In the genomic region with DNA sequence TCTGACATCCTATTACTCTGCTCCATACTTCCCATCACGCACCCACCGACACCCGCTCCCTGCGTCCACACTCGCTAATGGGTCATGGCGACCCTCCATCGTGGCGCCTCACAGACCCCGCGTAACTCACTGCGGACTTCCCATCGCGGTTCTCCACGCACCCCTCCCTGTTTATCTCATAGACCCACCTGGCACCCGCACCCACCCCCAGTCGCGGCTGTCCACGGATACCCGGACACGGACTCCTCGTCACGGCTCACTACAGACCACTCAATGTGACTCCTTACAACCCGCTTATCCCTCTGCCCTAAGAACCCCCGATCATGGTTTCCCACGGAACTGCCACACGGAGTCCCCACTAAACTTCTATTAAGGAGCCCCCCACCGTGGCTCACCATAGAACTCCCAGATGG, we compare ENCODE assay signal across 8 cellular contexts. TPM values are rescaled to one million over a fixed set of nuclear protein-coding genes. Genes with fewer than 3 reads are reported as not detected.
DNase-seq lines count a peak whose midpoint lies in the region; ATAC-seq and TF ChIP-seq lines count a peak whose summit lies in the region.

No MANE protein-coding gene starts in this region.

- no peaks in the 10 kb centered on the region for H3K9me3 ChIP-seq in hepatocyte (ENCODE audit: low read depth)

- H3K27me3 ChIP-seq in hepatocyte = no peaks in the 10 kb centered on the region

- DNase-seq in activated CD4-positive, alpha-beta T cell treated with anti-CD3 and anti-CD28 coated beads, Interleukin-2, amount 10 ng/mL, durations not matched to agents 24 days and 14 days = no peak
- DNase-seq in activated CD4-positive, alpha-beta T cell treated with anti-CD3 and anti-CD28 coated beads, Interleukin-2, amount 50 U/mL, for 1 hour = no peak
- no peak for DNase-seq in activated naive CD4-positive, alpha-beta T cell treated with anti-CD3 and anti-CD28 coated beads, Interleukin-2, amount 50 U/mL, for 72 hours (ENCODE audit: low spot score in 2 of 2)
- DNase-seq in hepatocyte (ENCODE audit: low spot score) = no peak
- no peak for DNase-seq in DMS114 treated with DMSO at 0.1 percent for 48 hours (lab: John Stamatoyannopoulos, UW; ENCODE audit: unreplicated experiment)
- no peak for DNase-seq in NCI-H1436 treated with DMSO at 0.1 percent for 48 hours (lab: John Stamatoyannopoulos, UW)

- H3K36me3 Mint-ChIP-seq in activated CD4-positive, alpha-beta T cell treated with anti-CD3 and anti-CD28 coated beads, Interleukin-2, amount 10 ng/mL, durations not matched to agents 24 days and 14 days (ENCODE audit: low read depth) = peaks cover 46% of the 10 kb centered on the region
- H3K36me3 Mint-ChIP-seq in activated naive CD4-positive, alpha-beta T cell treated with anti-CD3 and anti-CD28 coated beads, Interleukin-2, amount 50 U/mL, for 72 hours = peaks cover 33 to 40% of the 10 kb centered on the region in 2 donors

- no peaks in the 10 kb centered on the region for H3K36me3 ChIP-seq in hepatocyte (replicated peaks; ENCODE audit: insufficient read depth, low read depth)

- H3K27ac ChIP-seq in hepatocyte (no peak overlapping the region), skin epidermis (peak overlapping the region in 20 of 21 experiments; percentile 57 to 91 (median 84))

- H3K4me3 ChIP-seq in hepatocyte (peak overlapping the region; percentile 25), skin epidermis (peak overlapping the region; percentile 47 to 93 (median 83))

- TF ChIP-seq CTCF in hepatocyte (IDR thresholded peaks at IDR 0.05; ENCODE audit: poor library complexity) = no peak

- peak overlapping the region; percentile 97 for H3K4me2 ChIP-seq in hepatocyte

- peak overlapping the region; percentile 40 for H2AFZ ChIP-seq in hepatocyte

- H3K79me2 ChIP-seq in hepatocyte = peaks cover 12% of the 10 kb centered on the region

- peaks cover 32% of the 10 kb centered on the region for H3K4me1 Mint-ChIP-seq in activated CD4-positive, alpha-beta T cell treated with anti-CD3 and anti-CD28 coated beads, Interleukin-2, amount 10 ng/mL, durations not matched to agents 24 days and 14 days

- ATAC-seq in activated naive CD4-positive, alpha-beta T cell treated with anti-CD3 and anti-CD28 coated beads, Interleukin-2, amount 50 U/mL, for 72 hours = peak; percentile 0 to 1
- ATAC-seq in HG02938 (IDR thresholded peaks at IDR 0.05; ENCODE audit: unreplicated experiment) = no peak

- H3K9me3 Mint-ChIP-seq in activated CD4-positive, alpha-beta T cell treated with anti-CD3 and anti-CD28 coated beads, Interleukin-2, amount 10 ng/mL, durations not matched to agents 24 days and 14 days = no peaks in the 10 kb centered on the region
- H3K9me3 Mint-ChIP-seq in activated naive CD4-positive, alpha-beta T cell treated with anti-CD3 and anti-CD28 coated beads, Interleukin-2, amount 50 U/mL, for 72 hours = no peaks in the 10 kb centered on the region

- H3K9me2 ChIP-seq in hepatocyte (replicated peaks; ENCODE audit: insufficient read depth) = no peaks in the 10 kb centered on the region

- no peaks in the 10 kb centered on the region for H3K27me3 Mint-ChIP-seq in activated CD4-positive, alpha-beta T cell treated with anti-CD3 and anti-CD28 coated beads, Interleukin-2, amount 10 ng/mL, durations not matched to agents 24 days and 14 days

- H4K20me1 ChIP-seq in hepatocyte (ENCODE audit: insufficient read depth, poor library complexity, severe bottlenecking) = no peaks in the 10 kb centered on the region

- peak overlapping the region; percentile 94 for H3K27ac Mint-ChIP-seq in activated CD4-positive, alpha-beta T cell treated with anti-CD3 and anti-CD28 coated beads, Interleukin-2, amount 10 ng/mL, durations not matched to agents 24 days and 14 days
- peak overlapping the region; percentile 94 to 100 for H3K27ac Mint-ChIP-seq in activated naive CD4-positive, alpha-beta T cell treated with anti-CD3 and anti-CD28 coated beads, Interleukin-2, amount 50 U/mL, for 72 hours

- intact Hi-C loops in activated CD4-positive, alpha-beta T cell treated with anti-CD3 and anti-CD28 coated beads, Interleukin-2, amount 10 ng/mL, durations not matched to agents 24 days and 14 days (cut with micrococcal nuclease) = loop anchor here (1.0 to 10.0 kb wide), 7 partner anchors 21 to 910 kb away; a partner anchor contains a TSS

- peak overlapping the region; percentile 96 for H3K4me3 Mint-ChIP-seq in activated CD4-positive, alpha-beta T cell treated with anti-CD3 and anti-CD28 coated beads, Interleukin-2, amount 10 ng/mL, durations not matched to agents 24 days and 14 days

- no peaks in the 10 kb centered on the region for H3K4me1 ChIP-seq in hepatocyte (ENCODE audit: insufficient read depth)

- under 1% methylated on average over 27 of the region's 27 CpGs for WGBS in hepatocyte (ENCODE audit: low lambda C conversion rate, missing lambda C conversion rate)

RNA-seq across cellular contexts. Expression of a gene that starts 0.5 kb away (rescaled TPM):
- total RNA-seq in activated CD4-positive, alpha-beta T cell treated with anti-CD3 and anti-CD28 coated beads, Interleukin-2, amount 10 ng/mL, durations not matched to agents 24 days and 14 days = 102 and 105 TPM in 2 replicates
- 100 to 1,000 TPM in 1 of 2 donors, 10 to 100 TPM in 1; 88.9 to 177 TPM for total RNA-seq in activated naive CD4-positive, alpha-beta T cell treated with anti-CD3 and anti-CD28 coated beads, Interleukin-2, amount 50 U/mL, for 72 hours
- total RNA-seq in hepatocyte = 33.3 and 52.7 TPM in 2 replicates
- 68.3 and 89.3 TPM in 2 replicates for polyA plus RNA-seq in hepatocyte

RNA-seq across cellular contexts. Expression of a gene that starts 5.7 kb away (rescaled TPM):
- 91.7 and 93.3 TPM in 2 replicates for total RNA-seq in activated CD4-positive, alpha-beta T cell treated with anti-CD3 and anti-CD28 coated beads, Interleukin-2, amount 10 ng/mL, durations not matched to agents 24 days and 14 days
- 100 to 1,000 TPM in 1 of 2 donors, 10 to 100 TPM in 1; 79.7 to 123 TPM for total RNA-seq in activated naive CD4-positive, alpha-beta T cell treated with anti-CD3 and anti-CD28 coated beads, Interleukin-2, amount 50 U/mL, for 72 hours
- 38.8 and 53.1 TPM in 2 replicates for total RNA-seq in hepatocyte
- polyA plus RNA-seq in hepatocyte = 53.0 and 54.2 TPM in 2 replicates

RNA-seq across cellular contexts. Expression of a gene that starts 20.7 kb away (rescaled TPM):
- total RNA-seq in activated CD4-positive, alpha-beta T cell treated with anti-CD3 and anti-CD28 coated beads, Interleukin-2, amount 10 ng/mL, durations not matched to agents 24 days and 14 days = 0.38 and 0.63 TPM in 2 replicates
- total RNA-seq in activated naive CD4-positive, alpha-beta T cell treated with anti-CD3 and anti-CD28 coated beads, Interleukin-2, amount 50 U/mL, for 72 hours = 1 to 10 TPM in 1 of 2 donors, under 1 TPM in 1; 0.82 to 2.2 TPM
- 0.24 and 0.50 TPM in 2 replicates for total RNA-seq in hepatocyte
- 0.24 and 0.86 TPM in 2 replicates for polyA plus RNA-seq in hepatocyte
